ENCODE assay signal across 11 cellular contexts in genomic region chr1:145916745-145917144, GRCh38. TPM values are rescaled to one million over a fixed set of nuclear protein-coding genes. Genes with fewer than 3 reads are reported as not detected.
DNase-seq lines count a peak whose midpoint lies in the region; ATAC-seq and TF ChIP-seq lines count a peak whose summit lies in the region.
"Had no signal": no experiment of that assay in that cellular context is flagged by ENCODE, and none has a peak within 500 bp of the region (broad histone marks: within the 10 kb centered on the region; RNA-seq: fewer than 3 reads in every experiment).

No MANE protein-coding gene starts in this region.

- peak overlapping the region; percentile 69 for H3K27ac Mint-ChIP-seq in CD4-positive, alpha-beta T cell
- H3K27ac Mint-ChIP-seq in activated naive CD8-positive, alpha-beta T cell treated with anti-CD3 and anti-CD28 coated beads, Interleukin-2, amount 10 ng/mL, durations not matched to agents 7 days and 5 days: peak overlapping the region; percentile 66

- H3K9me3 ChIP-seq in CD4-positive, alpha-beta T cell (ENCODE audit: control insufficient read depth, low read length): no peaks in the 10 kb centered on the region
- H3K9me3 ChIP-seq: upper lobe of left lung had no signal

- POLR2A ChIA-PET in CD4-positive, alpha-beta T cell (lab: Charles Lee): interaction anchor here (1.0 to 4.4 kb wide), 3 partner anchors 41 to 58 kb away, joined by 3 to 61 read pairs (median 37); partner anchors contain the start of genes ANKRD34A, LIX1L, PIAS3 and POLR3GL
- POLR2A ChIA-PET in activated naive CD8-positive, alpha-beta T cell treated with anti-CD3 and anti-CD28 coated beads, Interleukin-2, amount 10 ng/mL, durations not matched to agents 7 days and 5 days (lab: Charles Lee): interaction anchor here (2.7 kb wide), 1 partner anchor 10 kb away, joined by 10 read pairs; the partner anchor contains the start of gene RBM8A

- no peaks in the 10 kb centered on the region for H3K27me3 ChIP-seq in CD4-positive, alpha-beta T cell (ENCODE audit: control insufficient read depth, insufficient read depth, low read length)
- H3K27me3 ChIP-seq: upper lobe of left lung had no signal

- no peak for ATAC-seq in CD4-positive, alpha-beta T cell (ENCODE audit: poor library complexity)
- no peak for ATAC-seq in activated naive CD8-positive, alpha-beta T cell treated with anti-CD3 and anti-CD28 coated beads, Interleukin-2, amount 10 ng/mL, durations not matched to agents 7 days and 5 days (ENCODE audit: low read depth)
- no peak for ATAC-seq in HG03108 (IDR thresholded peaks at IDR 0.05; ENCODE audit: unreplicated experiment)
- no peak for ATAC-seq in GM21447 (IDR thresholded peaks at IDR 0.05; ENCODE audit: unreplicated experiment)
- no peak for ATAC-seq in GM18502 (IDR thresholded peaks at IDR 0.05; ENCODE audit: poor library complexity, unreplicated experiment)
- ATAC-seq in HG03442 (IDR thresholded peaks at IDR 0.05; ENCODE audit: unreplicated experiment): no peak

- H3K27me3 Mint-ChIP-seq in CD4-positive, alpha-beta T cell: no peaks in the 10 kb centered on the region
- H3K27me3 Mint-ChIP-seq in activated naive CD8-positive, alpha-beta T cell treated with anti-CD3 and anti-CD28 coated beads, Interleukin-2, amount 10 ng/mL, durations not matched to agents 7 days and 5 days: no peaks in the 10 kb centered on the region

- DNase-seq in CD4-positive, alpha-beta T cell: no peak
- DNase-seq in HCEC 1CT (peak; percentile 4), mesenteric fat pad (ENCODE audit: low spot score) (peak; percentile 24)
- DNase-seq in activated naive CD8-positive, alpha-beta T cell treated with anti-CD3 and anti-CD28 coated beads, Interleukin-2, amount 10 ng/mL, durations not matched to agents 7 days and 5 days: no peak
- DNase-seq: NCI-H187, retina, upper lobe of left lung had no signal

- peaks cover 47% of the 10 kb centered on the region for H3K4me1 Mint-ChIP-seq in CD4-positive, alpha-beta T cell (ENCODE audit: low read depth)
- peaks cover 33% of the 10 kb centered on the region for H3K4me1 Mint-ChIP-seq in activated naive CD8-positive, alpha-beta T cell treated with anti-CD3 and anti-CD28 coated beads, Interleukin-2, amount 10 ng/mL, durations not matched to agents 7 days and 5 days

- CTCF ChIA-PET in CD4-positive, alpha-beta T cell (lab: Charles Lee): interaction anchor here (1.0 kb wide), 1 partner anchor 11 kb away, joined by 5 read pairs; the partner anchor contains the start of gene RBM8A

- H3K9me3 Mint-ChIP-seq in CD4-positive, alpha-beta T cell: no peaks in the 10 kb centered on the region
- no peaks in the 10 kb centered on the region for H3K9me3 Mint-ChIP-seq in activated naive CD8-positive, alpha-beta T cell treated with anti-CD3 and anti-CD28 coated beads, Interleukin-2, amount 10 ng/mL, durations not matched to agents 7 days and 5 days

- H3K4me3 Mint-ChIP-seq in CD4-positive, alpha-beta T cell: peak overlapping the region; percentile 86
- H3K4me3 Mint-ChIP-seq in activated naive CD8-positive, alpha-beta T cell treated with anti-CD3 and anti-CD28 coated beads, Interleukin-2, amount 10 ng/mL, durations not matched to agents 7 days and 5 days: peak overlapping the region; percentile 39

- no peak for TF ChIP-seq CTCF in CD4-positive, alpha-beta T cell (IDR thresholded peaks at IDR 0.05)

- intact Hi-C loops in CD4-positive, alpha-beta T cell (cut with DNase I, micrococcal nuclease): loop anchor here (2.0 to 5.0 kb wide), 4 partner anchors 30 to 91 kb away; partner anchors contain the start of genes LIX1L (in 2 of the 2) and PIAS3 (in 1 of the 2)

- H3K36me3 Mint-ChIP-seq in CD4-positive, alpha-beta T cell (ENCODE audit: low read depth): peaks cover 76% of the 10 kb centered on the region
- peaks cover 20% of the 10 kb centered on the region for H3K36me3 Mint-ChIP-seq in activated naive CD8-positive, alpha-beta T cell treated with anti-CD3 and anti-CD28 coated beads, Interleukin-2, amount 10 ng/mL, durations not matched to agents 7 days and 5 days

- no peak overlapping the region for H3K27ac ChIP-seq in CD4-positive, alpha-beta T cell (ENCODE audit: low read depth, low read length)

RNA-seq across cellular contexts. Expression of gene PEX11B, which starts 1.8 kb away (rescaled TPM):
- total RNA-seq in CD4-positive, alpha-beta T cell: 10 to 100 TPM; 11.6 to 13.2 TPM
- total RNA-seq in activated naive CD8-positive, alpha-beta T cell treated with anti-CD3 and anti-CD28 coated beads, Interleukin-2, amount 10 ng/mL, durations not matched to agents 7 days and 5 days: 10 to 100 TPM; 31.0 to 35.8 TPM
- 13.9 TPM for total RNA-seq in mesenteric fat pad

RNA-seq across cellular contexts. Expression of gene ITGA10, which starts 6.9 kb away (rescaled TPM):
- 1 to 10 TPM in 1 of 2 experiments, under 1 TPM in 1; 0.77 to 1.0 TPM for total RNA-seq in CD4-positive, alpha-beta T cell
- 1 to 10 TPM; 2.1 to 2.2 TPM for total RNA-seq in activated naive CD8-positive, alpha-beta T cell treated with anti-CD3 and anti-CD28 coated beads, Interleukin-2, amount 10 ng/mL, durations not matched to agents 7 days and 5 days
- 1.3 TPM for total RNA-seq in mesenteric fat pad

RNA-seq across cellular contexts. Expression of gene RBM8A, which starts 10.5 kb away (rescaled TPM):
- total RNA-seq in CD4-positive, alpha-beta T cell: 100 to 1,000 TPM; 126 to 134 TPM
- 100 to 1,000 TPM; 157 to 160 TPM for total RNA-seq in activated naive CD8-positive, alpha-beta T cell treated with anti-CD3 and anti-CD28 coated beads, Interleukin-2, amount 10 ng/mL, durations not matched to agents 7 days and 5 days
- 110 TPM for total RNA-seq in mesenteric fat pad

RNA-seq across cellular contexts. Expression of gene ANKRD35, which starts 31.1 kb away (rescaled TPM):
- total RNA-seq in CD4-positive, alpha-beta T cell: under 1 TPM in 1 of 2 experiments, not detected in 1; 0.11 TPM
- total RNA-seq in activated naive CD8-positive, alpha-beta T cell treated with anti-CD3 and anti-CD28 coated beads, Interleukin-2, amount 10 ng/mL, durations not matched to agents 7 days and 5 days: under 1 TPM; 0.40 to 0.69 TPM
- 4.3 TPM for total RNA-seq in mesenteric fat pad

RNA-seq across cellular contexts. Expression of gene LIX1L, which starts 41.1 kb away (rescaled TPM):
- 10 to 100 TPM; 21.4 to 21.5 TPM for total RNA-seq in CD4-positive, alpha-beta T cell
- total RNA-seq in activated naive CD8-positive, alpha-beta T cell treated with anti-CD3 and anti-CD28 coated beads, Interleukin-2, amount 10 ng/mL, durations not matched to agents 7 days and 5 days: 10 to 100 TPM; 54.0 to 57.5 TPM
- total RNA-seq in mesenteric fat pad: 26.6 TPM

Comparison
In these comparisons a context has a peak if more than half of its experiments do, and no peak if none do; other contexts are left out.
1. DNase-seq: peak in HCEC 1CT (single experiment) and mesenteric fat pad (single experiment); none in CD4-positive, alpha-beta T cell (0 of 10) and activated naive CD8-positive, alpha-beta T cell treated with anti-CD3 and anti-CD28 coated beads, Interleukin-2, amount 10 ng/mL, durations not matched to agents 7 days and 5 days (single experiment).